Comparison of ENCODE assay signal across 18 cellular contexts in the genomic region with DNA sequence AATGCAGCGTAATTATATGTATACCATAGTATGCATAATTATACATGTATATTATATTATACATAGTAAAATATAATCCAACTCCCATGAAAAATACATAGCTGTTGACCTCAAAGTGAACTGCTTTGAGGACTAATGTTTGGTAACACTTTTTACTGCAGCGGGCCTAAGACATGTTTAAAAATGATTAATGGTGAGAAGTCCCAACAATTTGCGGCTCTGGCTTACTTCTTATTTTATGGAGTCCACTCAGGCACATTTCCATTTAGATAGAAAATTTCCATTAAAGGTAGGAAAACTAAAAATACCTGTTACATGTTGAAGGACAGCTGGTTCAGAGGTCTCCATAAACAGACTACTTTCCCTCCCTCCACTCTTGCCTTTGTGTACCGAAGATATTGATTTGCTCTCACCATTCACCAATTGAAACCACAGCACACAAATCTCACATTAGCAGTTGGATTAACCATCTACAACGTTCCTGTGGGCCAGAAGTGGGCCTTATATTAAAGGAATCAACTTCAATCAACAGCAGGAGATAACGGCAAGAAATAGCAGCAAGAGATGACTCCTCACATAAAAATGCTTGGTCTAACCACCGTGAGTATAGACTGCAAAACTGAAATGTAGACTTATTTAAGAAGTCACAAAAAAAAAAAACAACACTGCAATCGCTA. TPM values are rescaled to one million over a fixed set of nuclear protein-coding genes. Genes with fewer than 3 reads are reported as not detected.
A peak's percentile ranks its signal among the peaks of the same experiment; 100 is the strongest.
DNase-seq lines count a peak whose midpoint lies in the region; ATAC-seq and TF ChIP-seq lines count a peak whose summit lies in the region.
"Had no signal": no experiment of that assay in that cellular context is flagged by ENCODE, and none has a peak within 500 bp of the region (broad histone marks: within the 10 kb centered on the region; RNA-seq: fewer than 3 reads in every experiment).

No MANE protein-coding gene starts in this region.

- no peaks in the 10 kb centered on the region for H3K27me3 ChIP-seq in HCT116 (ENCODE audit: insufficient read depth, low read length)
- H3K27me3 ChIP-seq in BE2C: peaks cover 28% of the 10 kb centered on the region
- no peaks in the 10 kb centered on the region for H3K27me3 ChIP-seq in prostate gland (replicated peaks; ENCODE audit: insufficient read depth)
- no peaks in the 10 kb centered on the region for H3K27me3 ChIP-seq in neural progenitor cell
- H3K27me3 ChIP-seq: suprapubic skin had no signal

- intact Hi-C loops in HCT116 (cut with micrococcal nuclease) (no loop called here), prostate gland (cut with DNase I) (no loop called here)

- H3K4me1 Mint-ChIP-seq in neural progenitor cell: peaks cover 16% of the 10 kb centered on the region
- H3K4me1 Mint-ChIP-seq: activated B cell treated with CpG ODN at 0.5 μM for 24 hours; CD4-positive, alpha-beta memory T cell; IgD-negative memory B cell had no signal

- H3F3A ChIP-seq in neural progenitor cell (ENCODE audit: low read depth): no peaks in the 10 kb centered on the region

- no peaks in the 10 kb centered on the region for H3K9me2 ChIP-seq in HCT116 (ENCODE audit: insufficient read depth)

- H3K9me3 ChIP-seq in HCT116 (ENCODE audit: control insufficient read depth in 1 of 2, insufficient read depth in 1 of 2, low read depth in 1 of 2, low read length in 2 of 2) (no peaks in the 10 kb centered on the region), BE2C (no peaks in the 10 kb centered on the region), prostate gland (no peaks in the 10 kb centered on the region), neural progenitor cell (ENCODE audit: low read depth) (no peaks in the 10 kb centered on the region)
- H3K9me3 ChIP-seq: suprapubic skin had no signal

- ATAC-seq in HCT116 (no peak), HG03025 (IDR thresholded peaks at IDR 0.05; ENCODE audit: low FRiP score, unreplicated experiment) (no peak)
- ATAC-seq: naive thymus-derived CD8-positive, alpha-beta T cell had no signal

- no peak overlapping the region for H3K4me3 ChIP-seq in HCT116 (replicated peaks in 1 of 2; ENCODE audit: low read depth in 1 of 2, low read length in 2 of 2)
- no peak overlapping the region for H3K4me3 ChIP-seq in fibroblast of mammary gland (ENCODE audit: control insufficient read depth, low read depth, low read length)
- H3K4me3 ChIP-seq in retinal pigment epithelial cell (ENCODE audit: low read length): no peak overlapping the region
- H3K4me3 ChIP-seq in BE2C (ENCODE audit: low read depth, low read length): no peak overlapping the region
- H3K4me3 ChIP-seq in prostate gland: no peak overlapping the region
- no peak overlapping the region for H3K4me3 ChIP-seq in neural progenitor cell
- H3K4me3 ChIP-seq: suprapubic skin had no signal

- CTCF ChIA-PET in HCT116 (lab: Charles Lee): no interaction called here

- TF ChIP-seq RAD21 in HCT116 (IDR thresholded peaks at IDR 0.05; ENCODE audit: low read depth): no peak

- no peaks in the 10 kb centered on the region for H4K20me1 ChIP-seq in HCT116 (ENCODE audit: insufficient read depth)
- no peaks in the 10 kb centered on the region for H4K20me1 ChIP-seq in neural progenitor cell (ENCODE audit: low read depth)

- H3K36me3 ChIP-seq in HCT116 (ENCODE audit: control insufficient read depth in 1 of 2, insufficient read depth in 2 of 2, low read length in 2 of 2) (no peaks in the 10 kb centered on the region), BE2C (no peaks in the 10 kb centered on the region), prostate gland (no peaks in the 10 kb centered on the region), neural progenitor cell (no peaks in the 10 kb centered on the region)
- H3K36me3 ChIP-seq: suprapubic skin had no signal

- H3K79me2 ChIP-seq in HCT116 (ENCODE audit: insufficient read depth, low read length) (no peaks in the 10 kb centered on the region), neural progenitor cell (ENCODE audit: low read depth) (no peaks in the 10 kb centered on the region)

- no peak for TF ChIP-seq CTCF in HCT116 (IDR thresholded peaks at IDR 0.05 in 2 of 3, conservative IDR thresholded peaks at IDR 0.05 in 1 of 3; ENCODE audit: borderline replicate concordance in 1 of 3, insufficient read depth in 1 of 3, low read depth in 2 of 3, low read length in 2 of 3)
- TF ChIP-seq CTCF in fibroblast of mammary gland (conservative IDR thresholded peaks at IDR 0.05; ENCODE audit: control insufficient read depth, insufficient read depth, low read depth, low read length): no peak
- no peak for TF ChIP-seq CTCF in retinal pigment epithelial cell (conservative IDR thresholded peaks at IDR 0.05; ENCODE audit: low read depth, low read length)
- no peak for TF ChIP-seq CTCF in BE2C (IDR thresholded peaks at IDR 0.05; ENCODE audit: low read depth, low read length)
- TF ChIP-seq CTCF in prostate gland (IDR thresholded peaks at IDR 0.05): no peak
- TF ChIP-seq CTCF in neural progenitor cell (IDR thresholded peaks at IDR 0.05): no peak

- peaks cover 31 to 35% of the 10 kb centered on the region in 2 experiments for H3K4me1 ChIP-seq in HCT116 (ENCODE audit: control insufficient read depth in 1 of 2, insufficient read depth in 2 of 2, low read length in 2 of 2)
- peaks cover 4% of the 10 kb centered on the region; the same call in 1 of the 2 replicates for H3K4me1 ChIP-seq in BE2C
- H3K4me1 ChIP-seq in prostate gland (replicated peaks): peaks cover 16% of the 10 kb centered on the region
- H3K4me1 ChIP-seq in neural progenitor cell: no peaks in the 10 kb centered on the region

- DNase-seq in HCT116 (ENCODE audit: low read depth, low spot score) (no peak), NCI-H510A treated with DMSO at 0.1 percent for 48 hours (lab: John Stamatoyannopoulos, UW) (peak; percentile 41), fibroblast of mammary gland (ENCODE audit: low read depth) (peak; percentile 30), retinal pigment epithelial cell (ENCODE audit: low read depth) (peak; percentile 26), BE2C (no peak), prostate gland (ENCODE audit: low spot score) (no peak), neural progenitor cell (ENCODE audit: low spot score) (no peak)
- DNase-seq: activated B cell treated with CpG ODN at 0.5 μM for 24 hours; activated CD8-positive, alpha-beta memory T cell treated with anti-CD3 and anti-CD28 coated beads, Interleukin-2, amount 50 U/mL, for 4 hours; CD4-positive, alpha-beta memory T cell; dermis blood vessel endothelial cell; foreskin melanocyte; naive thymus-derived CD8-positive, alpha-beta T cell; NCI-H1930 had no signal

- no peaks in the 10 kb centered on the region for H3K36me3 Mint-ChIP-seq in neural progenitor cell
- H3K36me3 Mint-ChIP-seq: activated naive CD8-positive, alpha-beta T cell had no signal

- no peaks in the 10 kb centered on the region for H3K9me3 Mint-ChIP-seq in neural progenitor cell
- H3K9me3 Mint-ChIP-seq: activated B cell treated with CpG ODN at 0.5 μM for 24 hours; CD4-positive, alpha-beta memory T cell; IgD-negative memory B cell; naive thymus-derived CD8-positive, alpha-beta T cell had no signal

- H3K27ac ChIP-seq in HCT116 (ENCODE audit: low read depth, low read length) (no peak overlapping the region), prostate gland (peak overlapping the region in 1 of 2 donors; percentile 28), neural progenitor cell (no peak overlapping the region)
- H3K27ac ChIP-seq: suprapubic skin had no signal

- 70% methylated on average over 8 of the region's 8 CpGs for WGBS in prostate gland

- POLR2A ChIA-PET in HCT116 (lab: Charles Lee): no interaction called here

- peaks cover 4% of the 10 kb centered on the region for H3K27me3 Mint-ChIP-seq in neural progenitor cell (ENCODE audit: insufficient read depth, low read depth)
- H3K27me3 Mint-ChIP-seq: activated naive CD8-positive, alpha-beta T cell; IgD-negative memory B cell had no signal

- no peak overlapping the region for H2AFZ ChIP-seq in HCT116 (ENCODE audit: low read depth, low read length, poor library complexity, severe bottlenecking)
- no peak overlapping the region for H2AFZ ChIP-seq in neural progenitor cell (replicated peaks)

- H3K4me3 Mint-ChIP-seq in neural progenitor cell: no peak overlapping the region
- H3K4me3 Mint-ChIP-seq: activated B cell treated with CpG ODN at 0.5 μM for 24 hours; activated naive CD8-positive, alpha-beta T cell; CD4-positive, alpha-beta memory T cell; IgD-negative memory B cell; naive thymus-derived CD8-positive, alpha-beta T cell had no signal

- TF ChIP-seq POLR2A in HCT116 (IDR thresholded peaks at IDR 0.05; ENCODE audit: borderline replicate concordance, extremely low read depth, insufficient read depth, insufficient read length) (no peak), prostate gland (IDR thresholded peaks at IDR 0.05) (no peak)

- no peak overlapping the region for H3K27ac Mint-ChIP-seq in neural progenitor cell
- H3K27ac Mint-ChIP-seq: activated B cell treated with CpG ODN at 0.5 μM for 24 hours; activated naive CD8-positive, alpha-beta T cell; CD4-positive, alpha-beta memory T cell; naive thymus-derived CD8-positive, alpha-beta T cell had no signal

- no TSS peak for BruUV-seq in HCT116 (replicated peaks; lab: Mats Ljungman, UMichigan)

- no peak overlapping the region for H3K9ac ChIP-seq in HCT116 (ENCODE audit: low read length)
- H3K9ac ChIP-seq in neural progenitor cell: no peak overlapping the region

- RAD21 ChIA-PET in HCT116 (lab: Charles Lee; ENCODE audit: low non-redundant PET in 1 of 2, low total read pairs in 2 of 2, uncharacterized antibody in 2 of 2, unreplicated experiment in 2 of 2): no interaction called here

- H3K4me2 ChIP-seq in HCT116 (ENCODE audit: low read length) (peak overlapping the region; percentile 31), neural progenitor cell (no peak overlapping the region)

TF ChIP-seq in HCT116, 20 proteins besides CTCF, POLR2A, EP300 and RAD21 (continues in another document):
- peak; percentile 32; the same call in 1 of the 2 replicates for TF ChIP-seq SIN3A (IDR thresholded peaks at IDR 0.05; ENCODE audit: low read depth)

RNA-seq across cellular contexts. Expression of gene NT5DC3, which starts 14.1 kb away (rescaled TPM):
- total RNA-seq in HCT116 (2021; ENCODE audit: unreplicated experiment) (18.7 TPM), prostate gland (10 to 100 TPM; 12.4 to 29.7 TPM), neural progenitor cell (ENCODE audit: low replicate concordance) (3.1 and 4.3 TPM in 2 replicates)
- polyA plus RNA-seq in HCT116 (2012): 3.8 and 5.0 TPM in 2 replicates
- 2.1 TPM for polyA plus RNA-seq in BE2C (2012; ENCODE audit: insufficient read depth, insufficient read length, low read depth)

Comparison
In these comparisons a context has a peak if more than half of its experiments do, and no peak if none do; other contexts are left out.
1. DNase-seq: peak in NCI-H510A treated with DMSO at 0.1 percent for 48 hours (single experiment), fibroblast of mammary gland (single experiment) and retinal pigment epithelial cell (single experiment); none in HCT116 (single experiment), BE2C (single experiment), prostate gland (single experiment) and neural progenitor cell (single experiment).